In the genomic region with DNA sequence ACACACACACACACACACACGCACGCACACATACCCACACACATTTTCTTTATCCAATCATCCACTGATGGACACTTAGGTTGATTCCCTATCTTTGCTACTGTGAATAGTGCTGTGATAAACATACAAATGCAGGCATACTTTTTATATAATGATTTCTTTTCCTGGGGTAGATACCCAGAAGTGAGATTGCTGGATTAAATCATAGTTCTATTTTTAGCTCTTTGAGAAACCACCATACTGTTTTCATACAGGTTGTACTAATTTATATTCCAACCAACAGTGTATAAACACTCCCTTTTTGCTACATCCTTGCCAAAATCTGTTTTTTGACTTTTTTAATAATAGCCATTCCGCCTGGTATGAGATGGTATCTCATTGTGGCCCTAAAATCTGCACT, we compare ENCODE assay signal across 20 cellular contexts.
"Had no signal": no experiment of that assay in that cellular context is flagged by ENCODE, and none has a peak within 500 bp of the region (broad histone marks: within the 10 kb centered on the region; RNA-seq: fewer than 3 reads in every experiment).

No MANE protein-coding gene starts in this region.

- H3K4me1 ChIP-seq: parathyroid adenoma, stomach, vagina had no signal

- H3K9me3 ChIP-seq: neutrophil, right lobe of liver, stomach, vagina had no signal

- H3K36me3 ChIP-seq: right lobe of liver had no signal

- H3K4me3 ChIP-seq: dorsolateral prefrontal cortex, right lobe of liver, stomach, vagina had no signal

- H2AFZ ChIP-seq: parathyroid adenoma had no signal

- H3K4me1 Mint-ChIP-seq: brain had no signal

- FAIRE-seq: colon, small intestine had no signal

- H3K27me3 Mint-ChIP-seq: activated naive CD8-positive, alpha-beta T cell treated with anti-CD3 and anti-CD28 coated beads, Interleukin-2, amount 10 ng/mL, durations not matched to agents 7 days and 5 days; brain; natural killer cell treated with Interleukin-12 subunit alpha and Interleukin-12 subunit beta and Interleukin-15 and Interleukin-18, amount 100 ng/mL, for 72 hours had no signal

- DNase-seq: activated CD4-positive, alpha-beta T cell treated with anti-CD3 and anti-CD28 coated beads for 1 hour; activated effector memory CD4-positive, alpha-beta T cell treated with Interleukin-2 at 50 U/mL for 16 hours; activated naive CD8-positive, alpha-beta T cell treated with anti-CD3 and anti-CD28 coated beads, Interleukin-2, amount 10 ng/mL, durations not matched to agents 7 days and 5 days; central memory CD4-positive, alpha-beta T cell; dorsolateral prefrontal cortex; left cardiac atrium; mesendoderm; right lobe of liver; small intestine; stimulated activated CD4-positive, alpha-beta T cell treated with anti-CD3 and anti-CD28 coated beads, Interleukin-15, amount 100 ng/mL, for 24 hours; stimulated activated CD4-positive, alpha-beta T cell treated with anti-CD3 and anti-CD28 coated beads, Interleukin-2, amount 100 ng/mL, for 48 hours; stomach; trophoblast cell; WERI-Rb-1 had no signal

- ATAC-seq: natural killer cell treated with Interleukin-12 subunit alpha and Interleukin-12 subunit beta and Interleukin-15 and Interleukin-18, amount 100 ng/mL, for 72 hours had no signal

- H3K27ac Mint-ChIP-seq: activated naive CD8-positive, alpha-beta T cell treated with anti-CD3 and anti-CD28 coated beads, Interleukin-2, amount 10 ng/mL, durations not matched to agents 7 days and 5 days; brain; natural killer cell treated with Interleukin-12 subunit alpha and Interleukin-12 subunit beta and Interleukin-15 and Interleukin-18, amount 100 ng/mL, for 72 hours had no signal

- H3K9ac ChIP-seq: parathyroid adenoma had no signal

- H3K4me3 Mint-ChIP-seq: activated naive CD8-positive, alpha-beta T cell treated with anti-CD3 and anti-CD28 coated beads, Interleukin-2, amount 10 ng/mL, durations not matched to agents 7 days and 5 days; brain; natural killer cell treated with Interleukin-12 subunit alpha and Interleukin-12 subunit beta and Interleukin-15 and Interleukin-18, amount 100 ng/mL, for 72 hours had no signal

- H3K27me3 ChIP-seq: dorsolateral prefrontal cortex, neutrophil, right lobe of liver, stomach, vagina had no signal

- H3K79me2 ChIP-seq: parathyroid adenoma had no signal

- H3K9me3 Mint-ChIP-seq: natural killer cell treated with Interleukin-12 subunit alpha and Interleukin-12 subunit beta and Interleukin-15 and Interleukin-18, amount 100 ng/mL, for 72 hours had no signal

- H3K27ac ChIP-seq: dorsolateral prefrontal cortex, neutrophil, parathyroid adenoma, right lobe of liver, stomach, vagina, WERI-Rb-1 had no signal
